8 cellular contexts compared by ENCODE assay signal in the genomic region with DNA sequence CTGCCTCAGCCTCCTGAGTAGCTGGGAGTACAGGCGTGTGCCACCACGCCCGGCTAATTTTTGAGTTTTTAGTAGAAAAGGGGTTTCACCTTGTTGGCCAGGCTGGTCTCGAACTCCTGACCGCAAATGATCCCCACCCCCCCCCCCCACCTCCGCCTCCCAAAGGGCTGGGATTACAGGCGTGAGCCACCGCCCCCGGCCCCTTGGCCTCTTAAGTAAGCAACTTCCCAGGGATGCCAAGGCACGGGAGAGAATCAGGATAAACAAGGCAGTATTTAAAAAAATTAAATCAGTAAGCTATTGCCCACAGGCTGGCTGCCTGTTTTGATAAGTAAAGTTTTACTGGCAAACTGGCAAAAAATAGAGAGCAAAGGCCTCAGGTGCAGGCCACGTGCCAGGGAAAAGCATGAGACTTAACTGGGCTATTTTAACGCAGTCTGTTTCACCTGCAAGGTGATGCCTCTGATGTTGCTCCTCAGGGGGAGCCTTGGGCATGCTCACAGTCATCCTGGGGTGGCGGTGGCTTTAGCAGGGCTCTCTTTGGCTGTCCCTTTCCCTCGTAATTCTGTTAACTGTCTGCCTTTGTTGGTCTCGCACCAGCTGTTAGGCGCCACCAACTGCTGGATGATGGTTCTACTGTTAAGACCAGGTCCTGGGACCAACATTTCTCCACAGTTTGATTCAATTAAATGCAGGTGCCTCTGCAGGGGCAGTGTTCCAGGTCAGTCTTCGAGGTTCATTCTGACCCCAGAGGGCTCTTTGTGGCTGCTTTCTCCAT. TPM values are rescaled to one million over a fixed set of nuclear protein-coding genes. Genes with fewer than 3 reads are reported as not detected.
DNase-seq lines count a peak whose midpoint lies in the region; ATAC-seq and TF ChIP-seq lines count a peak whose summit lies in the region.

No MANE protein-coding gene starts in this region.

- H3K4me2 ChIP-seq in H9 (ENCODE audit: insufficient read depth, insufficient read length, low read length): no peak overlapping the region

- H3K9me3 Mint-ChIP-seq in H9: peaks cover 0 to 3% of the 10 kb centered on the region in 2 experiments; a peak in 2 of 5 replicates
- no peaks in the 10 kb centered on the region for H3K9me3 Mint-ChIP-seq in memory B cell

- H3K4me3 Mint-ChIP-seq in H9: peak overlapping the region in 1 of 2 experiments; percentile 71; a peak in 2 of 5 replicates
- H3K4me3 Mint-ChIP-seq in memory B cell: peak overlapping the region; percentile 91

- no peak overlapping the region for H2BK20ac ChIP-seq in H9 (ENCODE audit: low read depth, low read length, poor library complexity, severe bottlenecking)

- ATAC-seq in Panc1: peak; percentile 88
- ATAC-seq in memory B cell (ENCODE audit: low read depth): no peak
- ATAC-seq in GM18868 (IDR thresholded peaks at IDR 0.05; ENCODE audit: unreplicated experiment): no peak
- no peak for ATAC-seq in HG02840 (IDR thresholded peaks at IDR 0.05; ENCODE audit: low FRiP score, unreplicated experiment)

- no TSS peak for BruUV-seq in Panc1 (replicated peaks; lab: Mats Ljungman, UMichigan)

- no peak overlapping the region for H2BK15ac ChIP-seq in H9 (ENCODE audit: low read depth, low read length)

- H3K36me3 Mint-ChIP-seq in H9 (ENCODE audit: insufficient read depth in 1 of 3, low read depth in 3 of 3): peaks cover 0 to 16% (median 0%) of the 10 kb centered on the region in 3 experiments; a peak in 3 of 7 replicates
- H3K36me3 Mint-ChIP-seq in memory B cell: no peaks in the 10 kb centered on the region

- H3K4me3 ChIP-seq in AG10803 (ENCODE audit: low read length): peak overlapping the region; percentile 33
- peak overlapping the region; percentile 51 to 69 for H3K4me3 ChIP-seq in Panc1 (ENCODE audit: low read depth in 2 of 2, low read length in 2 of 2)
- peak overlapping the region; percentile 57 for H3K4me3 ChIP-seq in choroid plexus epithelial cell (ENCODE audit: low read depth, low read length)
- H3K4me3 ChIP-seq in urinary bladder (ENCODE audit: low read depth, low read length): peak overlapping the region; percentile 39

- H3K9me3 ChIP-seq in H9 (ENCODE audit: control insufficient read depth, low read depth, low read length) (no peaks in the 10 kb centered on the region), Panc1 (ENCODE audit: control insufficient read depth, insufficient read depth, low read depth, low read length) (no peaks in the 10 kb centered on the region)

- H3K79me1 ChIP-seq in H9 (ENCODE audit: insufficient read depth, low read depth, low read length, poor library complexity, severe bottlenecking): no peaks in the 10 kb centered on the region

- H2BK12ac ChIP-seq in H9 (ENCODE audit: insufficient read length, low read depth, low read length): no peak overlapping the region

- H2AK5ac ChIP-seq in H9 (ENCODE audit: insufficient read length, low read length): no peak overlapping the region

- no peak overlapping the region for H2BK120ac ChIP-seq in H9 (ENCODE audit: low read depth, low read length, poor library complexity, severe bottlenecking)

- H3K36me3 ChIP-seq in Panc1 (ENCODE audit: control insufficient read depth, insufficient read depth, low read length) (no peaks in the 10 kb centered on the region), urinary bladder (ENCODE audit: insufficient read depth) (no peaks in the 10 kb centered on the region)

- H3T11ph ChIP-seq in H9 (ENCODE audit: low read length): no peak overlapping the region

- no peaks in the 10 kb centered on the region for H4K20me1 ChIP-seq in H9 (ENCODE audit: control insufficient read depth, insufficient read depth, insufficient read length)

- H3K4ac ChIP-seq in H9 (ENCODE audit: low read depth, low read length): no peak overlapping the region

- H3K27me3 Mint-ChIP-seq in H9 (ENCODE audit: low read depth) (peaks cover 4% of the 10 kb centered on the region; the same call in 1 of the 2 replicates), memory B cell (peaks cover 15% of the 10 kb centered on the region)

- H3K4me1 Mint-ChIP-seq in H9 (peaks cover 29 to 44% of the 10 kb centered on the region in 2 experiments), memory B cell (peaks cover 7% of the 10 kb centered on the region)

- no peak overlapping the region for H3K9ac ChIP-seq in H9 (ENCODE audit: extremely low read depth, insufficient read length, low read length)

- no peak overlapping the region for H3K14ac ChIP-seq in H9 (ENCODE audit: insufficient read depth, low read length)

- no peak overlapping the region for H3K56ac ChIP-seq in H9 (ENCODE audit: insufficient read length, low read depth, low read length)

- H3K23ac ChIP-seq in H9 (ENCODE audit: insufficient read length, low read depth, low read length): no peak overlapping the region

- peak overlapping the region; percentile 24 for H2AFZ ChIP-seq in H9 (ENCODE audit: low read length)

- no peak overlapping the region for H4K91ac ChIP-seq in H9 (ENCODE audit: insufficient read length, low read depth, low read length)

- DNase-seq in AG10803 (ENCODE audit: low read depth): peak; percentile 29
- peak; percentile 90 for DNase-seq in H9
- DNase-seq in Panc1 (ENCODE audit: low read depth, low spot score): no peak
- peak; percentile 75 for DNase-seq in choroid plexus epithelial cell (ENCODE audit: low read depth)
- DNase-seq in memory B cell (ENCODE audit: low spot score in 2 of 2): no peak

- H3K79me2 ChIP-seq in H9 (ENCODE audit: insufficient read depth, low read length): no peaks in the 10 kb centered on the region

- no peak overlapping the region for H2BK5ac ChIP-seq in H9 (ENCODE audit: insufficient read length, low read length)

- H3K27ac ChIP-seq in H9 (ENCODE audit: insufficient read length, low read depth, low read length): no peak overlapping the region
- peak overlapping the region; percentile 68; the same call in 1 of the 2 replicates for H3K27ac ChIP-seq in Panc1 (ENCODE audit: low read length)
- no peak overlapping the region for H3K27ac ChIP-seq in urinary bladder (ENCODE audit: low read depth)

- WGBS in H9 (ENCODE audit: extremely low coverage, insufficient read length, low lambda C conversion rate): no CpG with 5 or more reads among the region's 17 CpGs
- WGBS in urinary bladder: 31% methylated on average over 17 of the region's 17 CpGs

- no peak overlapping the region for H4K5ac ChIP-seq in H9 (ENCODE audit: insufficient read length, low read depth, low read length)

- TF ChIP-seq CTCF in AG10803 (conservative IDR thresholded peaks at IDR 0.05; ENCODE audit: low read length): peak; percentile 36
- TF ChIP-seq CTCF in H9 (conservative IDR thresholded peaks at IDR 0.05): peak; percentile 64
- TF ChIP-seq CTCF in Panc1 (IDR thresholded peaks at IDR 0.05): peak; percentile 39
- peak; percentile 72 for TF ChIP-seq CTCF in choroid plexus epithelial cell (conservative IDR thresholded peaks at IDR 0.05; ENCODE audit: low read depth, low read length)

- intact Hi-C loops in Panc1 (cut with micrococcal nuclease; ENCODE audit: unreplicated experiment): loop anchor here (10.0 kb wide), 1 partner anchor 236 kb away; a partner anchor contains a TSS

- POLR2A ChIA-PET in Panc1 (lab: Charles Lee): no interaction called here

- H3K4me1 ChIP-seq in H9 (ENCODE audit: insufficient read depth, low read length) (no peaks in the 10 kb centered on the region), Panc1 (ENCODE audit: control insufficient read depth, insufficient read depth, low read length) (peaks cover 6% of the 10 kb centered on the region; the same call in 1 of the 2 replicates), urinary bladder (ENCODE audit: insufficient read depth) (no peaks in the 10 kb centered on the region)

- H3K18ac ChIP-seq in H9 (ENCODE audit: insufficient read length, low read depth, low read length): peak overlapping the region; percentile 58

- peaks cover 4% of the 10 kb centered on the region for H3K23me2 ChIP-seq in H9 (ENCODE audit: insufficient read length, low read depth, low read length, poor library complexity, severe bottlenecking)

- H3K27me3 ChIP-seq in H9 (ENCODE audit: insufficient read depth, low read length) (no peaks in the 10 kb centered on the region), Panc1 (ENCODE audit: control insufficient read depth, insufficient read depth, low read length) (no peaks in the 10 kb centered on the region)

- in situ Hi-C loops in Panc1 (cut with HindIII; ENCODE audit: low pct_unique_long_range_greater_than_20kb, low sequenced_read_pairs): no loop called here

- H3K27ac Mint-ChIP-seq in H9 (peak overlapping the region in 2 of 3 experiments; percentile 15 to 82; a peak in 4 of 7 replicates), memory B cell (no peak overlapping the region)

- CTCF ChIA-PET in Panc1 (lab: Charles Lee): interaction anchor here (0.6 to 0.8 kb wide), 5 partner anchors 21 to 726 kb away, joined by 3 to 14 read pairs (median 5); no protein-coding TSS in a partner anchor

- H4K8ac ChIP-seq in H9 (replicated peaks; ENCODE audit: insufficient read length, low read depth, low read length): no peak overlapping the region

RNA-seq across cellular contexts. Expression of a gene that starts 19.4 kb away (rescaled TPM):
- total RNA-seq in H9 (2021) (76.4 and 80.0 TPM in 2 replicates), Panc1 (2021; ENCODE audit: unreplicated experiment) (73.1 TPM), urinary bladder (69.2 TPM)
- polyA plus RNA-seq in Panc1 (2012; ENCODE audit: insufficient read length): 89.7 TPM
- 71.3 TPM for polyA plus RNA-seq in urinary bladder

Comparison
In these comparisons a context has a peak if more than half of its experiments do, and no peak if none do; other contexts are left out.
1. DNase-seq: peak in AG10803 (single experiment), H9 (single experiment) and choroid plexus epithelial cell (single experiment); none in Panc1 (single experiment) and memory B cell (0 of 2).
2. Peak in every context shown above with its lines, with median percentiles within 50 percentile points of each other: H3K4me3 ChIP-seq and CTCF ChIP-seq.